In the genomic region with DNA sequence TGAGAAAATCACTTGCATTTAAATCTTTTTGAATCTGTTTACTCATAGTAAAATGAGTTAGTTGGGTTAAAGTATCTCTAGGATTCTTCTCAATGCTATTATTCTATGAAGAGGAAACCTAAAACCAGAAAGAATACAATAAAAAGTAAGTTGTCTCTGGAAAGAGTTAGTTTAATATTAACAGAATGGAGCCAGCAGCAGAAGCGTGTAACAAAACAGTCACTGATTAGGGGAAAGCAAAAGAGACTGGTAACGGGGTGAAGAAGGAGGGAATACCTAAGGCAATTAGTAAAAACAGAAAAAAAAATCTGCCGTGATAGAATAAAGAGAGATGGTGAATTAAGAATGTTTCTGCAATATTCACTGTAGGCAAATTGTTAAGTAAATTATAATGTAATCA, we compare ENCODE assay signal across 19 cellular contexts.
DNase-seq lines count a peak whose midpoint lies in the region; ATAC-seq and TF ChIP-seq lines count a peak whose summit lies in the region.
"Had no signal": no experiment of that assay in that cellular context is flagged by ENCODE, and none has a peak within 500 bp of the region (broad histone marks: within the 10 kb centered on the region; RNA-seq: fewer than 3 reads in every experiment).

No MANE protein-coding gene starts in this region.

- H3K36me3 Mint-ChIP-seq in Calu3 (ENCODE audit: insufficient read depth, unreplicated experiment) = peaks cover 16% of the 10 kb centered on the region
- H3K36me3 Mint-ChIP-seq in chondrocyte (ENCODE audit: low read depth) = peaks cover 24% of the 10 kb centered on the region
- peaks cover 10 to 88% (median 11%) of the 10 kb centered on the region in 3 donors for H3K36me3 Mint-ChIP-seq in naive thymus-derived CD8-positive, alpha-beta T cell

- no peaks in the 10 kb centered on the region for H3K4me1 ChIP-seq in thyroid gland
- H3K4me1 ChIP-seq: BLaER1 treated with 17β-estradiol and CSF1 and Interleukin-3, amounts not matched to agents 10 nM and 100 nM had no signal

- TF ChIP-seq CTCF in Calu3 (IDR thresholded peaks at IDR 0.05; ENCODE audit: unreplicated experiment) (no peak), chondrocyte (IDR thresholded peaks at IDR 0.05) (no peak), thyroid gland (IDR thresholded peaks at IDR 0.05) (no peak)

- ATAC-seq in GM21526 (IDR thresholded peaks at IDR 0.05; ENCODE audit: low FRiP score, unreplicated experiment) = no peak
- ATAC-seq in naive thymus-derived CD8-positive, alpha-beta T cell = no peak
- ATAC-seq: CD8-positive, alpha-beta T cell had no signal

- no peak for DNase-seq in Calu3
- DNase-seq in chondrocyte (ENCODE audit: low spot score) = no peak
- peak; percentile 53 for DNase-seq in kidney tubule cell (ENCODE audit: low spot score)
- DNase-seq in thyroid gland = no peak
- DNase-seq in LoVo (ENCODE audit: low spot score) = no peak
- DNase-seq in naive thymus-derived CD8-positive, alpha-beta T cell = no peak
- DNase-seq: CD8-positive, alpha-beta T cell; DMS53; GDM1; Kasumi-1; MG63; NCI-H1417; NCI-H1694 treated with DMSO at 0.1 percent for 48 hours; NCI-H2081 treated with DMSO at 0.1 percent for 48 hours; NCI-H446 treated with DMSO at 0.1 percent for 48 hours; NCI-H526 treated with DMSO at 0.1 percent for 48 hours; Right ventricle myocardium superior had no signal

- peaks cover 18% of the 10 kb centered on the region for H3K4me1 Mint-ChIP-seq in Calu3 (ENCODE audit: low read depth, unreplicated experiment)
- peaks cover 10% of the 10 kb centered on the region for H3K4me1 Mint-ChIP-seq in chondrocyte (ENCODE audit: low read depth)
- no peaks in the 10 kb centered on the region for H3K4me1 Mint-ChIP-seq in naive thymus-derived CD8-positive, alpha-beta T cell

- H3K4me3 Mint-ChIP-seq in Calu3 (ENCODE audit: low read depth, unreplicated experiment) = peak overlapping the region; percentile 37
- no peak overlapping the region for H3K4me3 Mint-ChIP-seq in chondrocyte (ENCODE audit: unreplicated experiment)
- H3K4me3 Mint-ChIP-seq in naive thymus-derived CD8-positive, alpha-beta T cell = no peak overlapping the region
- H3K4me3 Mint-ChIP-seq: CD8-positive, alpha-beta T cell had no signal

- H3K27me3 ChIP-seq in thyroid gland = no peaks in the 10 kb centered on the region
- H3K27me3 ChIP-seq: BLaER1 treated with 17β-estradiol and CSF1 and Interleukin-3, amounts not matched to agents 10 nM and 100 nM; MG63 had no signal

- H3K27ac Mint-ChIP-seq in Calu3 (ENCODE audit: unreplicated experiment) (peak overlapping the region; percentile 63), chondrocyte (ENCODE audit: unreplicated experiment) (peak overlapping the region; percentile 38)
- peak overlapping the region in 2 of 10 donors; percentile 2 to 71 for H3K27ac Mint-ChIP-seq in naive thymus-derived CD8-positive, alpha-beta T cell
- H3K27ac Mint-ChIP-seq: CD8-positive, alpha-beta T cell had no signal

- peaks cover 4 to 28% of the 10 kb centered on the region in 2 donors for H3K36me3 ChIP-seq in thyroid gland

- BruUV-seq in Calu3 (replicated peaks; lab: Mats Ljungman, UMichigan) = no TSS peak

- H3K27me3 Mint-ChIP-seq in Calu3 (ENCODE audit: unreplicated experiment) (no peaks in the 10 kb centered on the region), chondrocyte (ENCODE audit: low read depth) (no peaks in the 10 kb centered on the region)
- H3K27me3 Mint-ChIP-seq in naive thymus-derived CD8-positive, alpha-beta T cell = no peaks in the 10 kb centered on the region

- H3K27ac ChIP-seq in thyroid gland = no peak overlapping the region
- H3K27ac ChIP-seq: BLaER1 treated with 17β-estradiol and CSF1 and Interleukin-3, amounts not matched to agents 10 nM and 100 nM had no signal

- 92 to 96% methylated on average over 3 of the region's 3 CpGs for WGBS in thyroid gland, 2 donors

- H3K4me3 ChIP-seq in thyroid gland (replicated peaks in 1 of 3) = no peak overlapping the region
- H3K4me3 ChIP-seq: BLaER1 treated with 17β-estradiol and CSF1 and Interleukin-3, amounts not matched to agents 10 nM and 100 nM; MG63 had no signal

- H3K9me3 ChIP-seq in thyroid gland = no peaks in the 10 kb centered on the region
- H3K9me3 ChIP-seq: BLaER1 treated with 17β-estradiol and CSF1 and Interleukin-3, amounts not matched to agents 10 nM and 100 nM; MG63 had no signal

- intact Hi-C loops in Calu3 (cut with micrococcal nuclease; ENCODE audit: unreplicated experiment) (loop anchor here (10.0 kb wide), 1 partner anchor 186 kb away; no protein-coding TSS in a partner anchor), thyroid gland (cut with DNase I) (no loop called here)

- H3K9me3 Mint-ChIP-seq in Calu3 (ENCODE audit: low read depth, unreplicated experiment) (no peaks in the 10 kb centered on the region), chondrocyte (ENCODE audit: low read depth) (no peaks in the 10 kb centered on the region)
- H3K9me3 Mint-ChIP-seq in naive thymus-derived CD8-positive, alpha-beta T cell = no peaks in the 10 kb centered on the region
- H3K9me3 Mint-ChIP-seq: CD8-positive, alpha-beta T cell had no signal

- POLR2A ChIA-PET in naive thymus-derived CD8-positive, alpha-beta T cell (lab: Charles Lee) = no interaction called here

- CTCF ChIA-PET in Calu3 (lab: Charles Lee) = no interaction called here

- TF ChIP-seq POLR2A in thyroid gland (IDR thresholded peaks at IDR 0.05) = no peak
